Comparison of ENCODE assay signal across 17 cellular contexts in the genomic region with DNA sequence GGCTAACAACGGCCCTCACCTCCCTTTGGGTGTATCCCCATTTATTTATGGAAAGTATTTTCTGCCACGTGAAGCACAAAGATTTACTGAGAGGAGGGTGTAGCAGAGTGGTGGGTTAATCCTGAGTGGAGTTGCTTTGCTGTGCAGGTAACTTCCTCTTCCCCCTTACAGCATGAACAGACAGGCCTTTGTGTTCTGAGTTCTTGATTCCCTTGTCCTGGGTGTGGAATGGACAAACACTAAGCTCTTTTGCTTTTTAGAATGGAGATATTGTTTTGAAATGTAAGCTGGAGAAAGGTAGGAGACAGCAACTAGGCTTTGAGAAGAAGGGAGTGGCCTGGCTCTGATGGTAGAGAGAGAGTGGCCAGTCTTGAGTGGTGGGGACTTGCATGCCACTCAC. TPM values are rescaled to one million over a fixed set of nuclear protein-coding genes. Genes with fewer than 3 reads are reported as not detected.
DNase-seq lines count a peak whose midpoint lies in the region; ATAC-seq and TF ChIP-seq lines count a peak whose summit lies in the region.
"Had no signal": no experiment of that assay in that cellular context is flagged by ENCODE, and none has a peak within 500 bp of the region (broad histone marks: within the 10 kb centered on the region; RNA-seq: fewer than 3 reads in every experiment).

No MANE protein-coding gene starts in this region.

- TF ChIP-seq CTCF in Calu3 (IDR thresholded peaks at IDR 0.05; ENCODE audit: unreplicated experiment) (no peak), body of pancreas (IDR thresholded peaks at IDR 0.05) (no peak), mucosa of descending colon (IDR thresholded peaks at IDR 0.05) (no peak), BE2C (IDR thresholded peaks at IDR 0.05; ENCODE audit: low read depth, low read length) (no peak)

- H3K36me3 ChIP-seq in body of pancreas (replicated peaks in 1 of 2; ENCODE audit: insufficient read depth in 1 of 2, low read depth in 2 of 2) (no peaks in the 10 kb centered on the region), mucosa of descending colon (ENCODE audit: low read depth) (no peaks in the 10 kb centered on the region), BE2C (no peaks in the 10 kb centered on the region)
- H3K36me3 ChIP-seq: SJSA1 had no signal

- ATAC-seq in body of pancreas (no peak), mucosa of descending colon (peak; percentile 31), SK-N-SH treated with all-trans-retinoic acid at 6 μM for 48 hours (no peak)
- no peak for ATAC-seq in stimulated activated naive B cell treated with anti-CD40 and anti-IgM and Interleukin-4, amounts not matched to agents 10 μg/mL and 1 μg/mL and 100 μg/mL, for 72 hours (replicated peaks)
- ATAC-seq: HCT116 had no signal

- H3K4me3 ChIP-seq in body of pancreas (no peak overlapping the region), mucosa of descending colon (no peak overlapping the region), BE2C (ENCODE audit: low read depth, low read length) (no peak overlapping the region)
- H3K4me3 ChIP-seq: SJSA1 had no signal

- H3K27ac Mint-ChIP-seq in Calu3 (ENCODE audit: unreplicated experiment) = peak overlapping the region; percentile 68
- peak overlapping the region; percentile 4 for H3K27ac Mint-ChIP-seq in stimulated activated naive B cell treated with anti-CD40 and anti-IgM and Interleukin-4, amounts not matched to agents 10 μg/mL and 1 μg/mL and 100 μg/mL, for 72 hours

- H3K27me3 ChIP-seq in body of pancreas = no peaks in the 10 kb centered on the region
- no peaks in the 10 kb centered on the region for H3K27me3 ChIP-seq in BE2C
- H3K27me3 ChIP-seq: SJSA1 had no signal

- intact Hi-C loops in Calu3 (cut with micrococcal nuclease; ENCODE audit: unreplicated experiment) = loop anchor here (5.0 kb wide), 1 partner anchor 37 kb away; no protein-coding TSS in a partner anchor
- intact Hi-C loops in body of pancreas (cut with DNase I) = loop anchor here (2.0 to 10.0 kb wide), 2 partner anchors 57 to 185 kb away; no protein-coding TSS in a partner anchor
- intact Hi-C loops in mucosa of descending colon (cut with DNase I, micrococcal nuclease) = loop anchor here in 1 of 2 donors (10.0 kb wide), 1 partner anchor 195 kb away; a partner anchor contains a TSS

- H3K9me3 ChIP-seq in body of pancreas (no peaks in the 10 kb centered on the region), mucosa of descending colon (no peaks in the 10 kb centered on the region), BE2C (no peaks in the 10 kb centered on the region)
- H3K9me3 ChIP-seq: Caco-2, SJSA1 had no signal

- DNase-seq in Calu3 (no peak), body of pancreas (no peak), mucosa of descending colon (no peak), BE2C (no peak), KG1 (lab: John Stamatoyannopoulos, UW) (no peak), putamen (ENCODE audit: low spot score) (no peak)
- no peak for DNase-seq in stimulated activated naive B cell treated with anti-CD40 and anti-IgM and Interleukin-4, amounts not matched to agents 10 μg/mL and 1 μg/mL and 100 μg/mL, for 72 hours
- DNase-seq: Caco-2, DMS53, NCI-H1436 treated with DMSO at 0.1 percent for 48 hours, NCI-H2081, NCI-H510A treated with DMSO at 0.1 percent for 48 hours, OCI-M1 had no signal

- H3K27ac ChIP-seq in body of pancreas = peak overlapping the region in 3 of 4 donors; percentile 32 to 40 (median 32)
- H3K27ac ChIP-seq: C4-2B, SJSA1 had no signal

- CTCF ChIA-PET in Calu3 (lab: Charles Lee) = interaction anchor here (1.0 to 2.8 kb wide), 5 partner anchors 9 to 193 kb away, joined by 3 to 15 read pairs (median 5); a partner anchor contains a TSS

- H3K9me3 Mint-ChIP-seq in Calu3 (ENCODE audit: low read depth, unreplicated experiment) = no peaks in the 10 kb centered on the region
- no peaks in the 10 kb centered on the region for H3K9me3 Mint-ChIP-seq in stimulated activated naive B cell treated with anti-CD40 and anti-IgM and Interleukin-4, amounts not matched to agents 10 μg/mL and 1 μg/mL and 100 μg/mL, for 72 hours

- peaks cover 17% of the 10 kb centered on the region for H3K36me3 Mint-ChIP-seq in Calu3 (ENCODE audit: insufficient read depth, unreplicated experiment)
- H3K36me3 Mint-ChIP-seq in stimulated activated naive B cell treated with anti-CD40 and anti-IgM and Interleukin-4, amounts not matched to agents 10 μg/mL and 1 μg/mL and 100 μg/mL, for 72 hours = no peaks in the 10 kb centered on the region

- H3K4me1 ChIP-seq in body of pancreas (peaks cover 15% of the 10 kb centered on the region), mucosa of descending colon (ENCODE audit: low read depth) (peaks cover 19% of the 10 kb centered on the region), BE2C (no peaks in the 10 kb centered on the region)
- H3K4me1 ChIP-seq: Caco-2 had no signal

- no peaks in the 10 kb centered on the region for H3K27me3 Mint-ChIP-seq in Calu3 (ENCODE audit: unreplicated experiment)
- no peaks in the 10 kb centered on the region for H3K27me3 Mint-ChIP-seq in stimulated activated naive B cell treated with anti-CD40 and anti-IgM and Interleukin-4, amounts not matched to agents 10 μg/mL and 1 μg/mL and 100 μg/mL, for 72 hours

- no peak for TF ChIP-seq POLR2A in body of pancreas (IDR thresholded peaks at IDR 0.05)

- no TSS peak for BruUV-seq in Calu3 (replicated peaks; lab: Mats Ljungman, UMichigan)

- peaks cover 58% of the 10 kb centered on the region for H3K4me1 Mint-ChIP-seq in Calu3 (ENCODE audit: low read depth, unreplicated experiment)
- H3K4me1 Mint-ChIP-seq in stimulated activated naive B cell treated with anti-CD40 and anti-IgM and Interleukin-4, amounts not matched to agents 10 μg/mL and 1 μg/mL and 100 μg/mL, for 72 hours = peaks cover 36 to 46% of the 10 kb centered on the region in 2 donors

- 26 to 49% methylated on average over 2 of the region's 2 CpGs for WGBS in body of pancreas, 2 donors

- no peak overlapping the region for H3K4me3 Mint-ChIP-seq in Calu3 (ENCODE audit: low read depth, unreplicated experiment)
- H3K4me3 Mint-ChIP-seq in stimulated activated naive B cell treated with anti-CD40 and anti-IgM and Interleukin-4, amounts not matched to agents 10 μg/mL and 1 μg/mL and 100 μg/mL, for 72 hours = no peak overlapping the region

TF ChIP-seq in SK-N-SH treated with all-trans-retinoic acid at 6 μM for 48 hours, 23 proteins besides CTCF, POLR2A, EP300 and RAD21:
- no peak for TF ChIP-seq OSR1 (CRISPR knock-in tag; IDR thresholded peaks at IDR 0.05)
- TF ChIP-seq, protein P1, sequence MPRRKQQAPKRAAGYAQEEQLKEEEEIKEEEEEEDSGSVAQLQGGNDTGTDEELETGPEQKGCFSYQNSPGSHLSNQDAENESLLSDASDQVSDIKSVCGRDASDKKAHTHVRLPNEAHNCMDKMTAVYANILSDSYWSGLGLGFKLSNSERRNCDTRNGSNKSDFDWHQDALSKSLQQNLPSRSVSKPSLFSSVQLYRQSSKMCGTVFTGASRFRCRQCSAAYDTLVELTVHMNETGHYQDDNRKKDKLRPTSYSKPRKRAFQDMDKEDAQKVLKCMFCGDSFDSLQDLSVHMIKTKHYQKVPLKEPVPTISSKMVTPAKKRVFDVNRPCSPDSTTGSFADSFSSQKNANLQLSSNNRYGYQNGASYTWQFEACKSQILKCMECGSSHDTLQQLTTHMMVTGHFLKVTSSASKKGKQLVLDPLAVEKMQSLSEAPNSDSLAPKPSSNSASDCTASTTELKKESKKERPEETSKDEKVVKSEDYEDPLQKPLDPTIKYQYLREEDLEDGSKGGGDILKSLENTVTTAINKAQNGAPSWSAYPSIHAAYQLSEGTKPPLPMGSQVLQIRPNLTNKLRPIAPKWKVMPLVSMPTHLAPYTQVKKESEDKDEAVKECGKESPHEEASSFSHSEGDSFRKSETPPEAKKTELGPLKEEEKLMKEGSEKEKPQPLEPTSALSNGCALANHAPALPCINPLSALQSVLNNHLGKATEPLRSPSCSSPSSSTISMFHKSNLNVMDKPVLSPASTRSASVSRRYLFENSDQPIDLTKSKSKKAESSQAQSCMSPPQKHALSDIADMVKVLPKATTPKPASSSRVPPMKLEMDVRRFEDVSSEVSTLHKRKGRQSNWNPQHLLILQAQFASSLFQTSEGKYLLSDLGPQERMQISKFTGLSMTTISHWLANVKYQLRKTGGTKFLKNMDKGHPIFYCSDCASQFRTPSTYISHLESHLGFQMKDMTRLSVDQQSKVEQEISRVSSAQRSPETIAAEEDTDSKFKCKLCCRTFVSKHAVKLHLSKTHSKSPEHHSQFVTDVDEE (CRISPR knock-in tag; IDR thresholded peaks at IDR 0.05) = no peak
- no peak for TF ChIP-seq TCF4 (CRISPR knock-in tag; IDR thresholded peaks at IDR 0.05; ENCODE audit: borderline replicate concordance)
- TF ChIP-seq ESRRG (CRISPR knock-in tag; IDR thresholded peaks at IDR 0.05) = no peak
- no peak for TF ChIP-seq ARNTL (CRISPR knock-in tag; IDR thresholded peaks at IDR 0.05; ENCODE audit: borderline replicate concordance, low read depth)

RNA-seq across cellular contexts. Expression of a gene that starts 17.1 kb away (rescaled TPM):
- total RNA-seq in Calu3 (2022) (27.9 and 33.7 TPM in 2 replicates), body of pancreas (10 to 100 TPM in 1 of 2 donors, 1 to 10 TPM in 1; 8.6 to 17.6 TPM), mucosa of descending colon (10 to 100 TPM; 40.6 to 90.5 (median 65.5) TPM)
- polyA plus RNA-seq in BE2C (2012; ENCODE audit: insufficient read depth, insufficient read length, low read depth) = 41.7 TPM
